In the genomic region with DNA sequence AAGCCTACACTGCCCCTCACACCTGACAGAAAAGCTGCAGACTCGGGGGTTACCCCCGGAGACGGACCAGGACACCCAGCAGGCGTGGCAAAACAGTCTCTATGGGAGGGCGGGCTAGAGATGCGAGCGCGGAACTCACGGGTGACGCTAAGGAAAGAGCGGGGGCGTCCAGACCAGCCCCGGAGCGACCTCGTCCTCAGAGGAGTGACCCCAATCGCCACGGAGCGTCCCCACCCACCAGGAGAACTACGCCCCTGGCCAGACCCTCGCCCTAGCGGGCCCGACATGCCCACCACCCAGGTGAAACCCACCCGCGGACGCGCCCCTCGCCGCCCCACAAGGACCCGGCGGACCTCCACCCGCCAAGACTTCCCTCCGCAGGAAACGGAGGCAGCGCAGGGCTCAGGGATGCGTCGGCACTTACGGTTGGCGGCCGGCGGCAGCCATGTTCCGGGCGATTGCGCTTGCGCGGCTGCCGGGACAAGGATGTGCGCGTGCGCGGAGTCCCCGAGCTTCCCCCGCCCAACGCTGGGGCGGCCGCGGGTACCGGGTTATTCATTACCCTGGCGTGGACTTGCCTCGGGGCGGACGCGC, we compare ENCODE assay signal across 8 cellular contexts. TPM values are rescaled to one million over a fixed set of nuclear protein-coding genes. Genes with fewer than 3 reads are reported as not detected.
DNase-seq lines count a peak whose midpoint lies in the region; ATAC-seq lines count a peak whose summit lies in the region.

A gene (minus strand): TSS at position 462 of the 594 bp plus-strand sequence. CDS start 21,286 bp downstream, outside the sequence.

- peaks cover 18% of the 10 kb centered on the region for H3K36me3 Mint-ChIP-seq in T-helper 2 cell treated with Interferon-gamma antibody and Interleukin-4, amounts not matched to agents 5 μg/mL and 100 μg/mL, for 36 hours (ENCODE audit: low read depth)

- H3K4me1 ChIP-seq in right cardiac atrium (ENCODE audit: control insufficient read depth, insufficient read depth, low read length) (peaks cover 7% of the 10 kb centered on the region), urinary bladder (ENCODE audit: insufficient read depth) (no peaks in the 10 kb centered on the region)

- intact Hi-C loops in right cardiac atrium (cut with DNase I), result loop anchor here in 1 of 4 donors (10.0 kb wide), 1 partner anchor 406 kb away; a partner anchor contains a TSS

- peak; percentile 77 to 85 for ATAC-seq in right cardiac atrium

- under 1% methylated on average over 62 of the region's 62 CpGs for WGBS in right cardiac atrium
- under 1% methylated on average over 62 of the region's 62 CpGs for WGBS in urinary bladder

- peaks cover 51% of the 10 kb centered on the region for H3K9me3 Mint-ChIP-seq in T-helper 2 cell treated with Interferon-gamma antibody and Interleukin-4, amounts not matched to agents 5 μg/mL and 100 μg/mL, for 36 hours

- H3K27ac Mint-ChIP-seq in T-helper 2 cell treated with Interferon-gamma antibody and Interleukin-4, amounts not matched to agents 5 μg/mL and 100 μg/mL, for 36 hours, result peak within 1 kb of the TSS; percentile 76

- peak within 1 kb of the TSS; percentile 90 for H3K4me3 Mint-ChIP-seq in T-helper 2 cell treated with Interferon-gamma antibody and Interleukin-4, amounts not matched to agents 5 μg/mL and 100 μg/mL, for 36 hours

- H3K4me1 Mint-ChIP-seq in T-helper 2 cell treated with Interferon-gamma antibody and Interleukin-4, amounts not matched to agents 5 μg/mL and 100 μg/mL, for 36 hours (ENCODE audit: low read depth), result peaks cover 6% of the 10 kb centered on the region

- H3K27ac ChIP-seq in right cardiac atrium (ENCODE audit: low read length) (peak within 1 kb of the TSS; percentile 73), urinary bladder (ENCODE audit: low read depth) (peak within 1 kb of the TSS; percentile 84)

- peak within 1 kb of the TSS; percentile 68 for H3K4me3 ChIP-seq in right cardiac atrium (ENCODE audit: low read length)
- peak within 1 kb of the TSS; percentile 98 for H3K4me3 ChIP-seq in urinary bladder (ENCODE audit: low read depth, low read length)

- peaks cover 2% of the 10 kb centered on the region for H3K9me3 ChIP-seq in right cardiac atrium (ENCODE audit: control insufficient read depth, low read length)

- no peaks in the 10 kb centered on the region for H3K27me3 ChIP-seq in right cardiac atrium (ENCODE audit: control insufficient read depth, insufficient read depth)

- H3K27me3 Mint-ChIP-seq in T-helper 2 cell treated with Interferon-gamma antibody and Interleukin-4, amounts not matched to agents 5 μg/mL and 100 μg/mL, for 36 hours (ENCODE audit: low read depth), result no peaks in the 10 kb centered on the region

- DNase-seq in EL, result peak; percentile 85
- peak; percentile 81 for DNase-seq in HCEC 1CT
- DNase-seq in NCI-H1105 treated with DMSO at 0.1 percent for 48 hours (lab: John Stamatoyannopoulos, UW), result peak; percentile 64
- DNase-seq in T-helper 2 cell treated with Interferon-gamma antibody and Interleukin-4, amounts not matched to agents 5 μg/mL and 100 μg/mL, for 36 hours (ENCODE audit: low spot score), result peak; percentile 86
- DNase-seq in anterior cingulate cortex (lab: John Stamatoyannopoulos, UW), result peak in 57 of 58 donors; percentile 17 to 89 (median 71)
- DNase-seq in right cardiac atrium, result peak; percentile 91 to 96 (median 94)
- DNase-seq in pulmonary artery endothelial cell (ENCODE audit: low read depth, low spot score), result peak; percentile 26

- H3K36me3 ChIP-seq in urinary bladder (ENCODE audit: insufficient read depth), result peaks cover 2% of the 10 kb centered on the region

RNA-seq across cellular contexts. Expression of the gene that starts here (rescaled TPM):
- total RNA-seq in right cardiac atrium, result 10 to 100 TPM in 2 of 4 donors, 1 to 10 TPM in 2; 7.8 to 10.3 (median 9.6) TPM
- polyA plus RNA-seq in right cardiac atrium, result 4.8 TPM
- total RNA-seq in pulmonary artery endothelial cell, result 10.0 and 12.5 TPM in 2 replicates
- 19.6 TPM for total RNA-seq in urinary bladder
- polyA plus RNA-seq in urinary bladder, result 9.4 TPM

Comparison
In these comparisons a context has a peak if more than half of its experiments do, and no peak if none do; other contexts are left out.
1. Peak in every context shown above with its lines: DNase-seq, ATAC-seq, H3K4me3 ChIP-seq and H3K27ac ChIP-seq.
2. DNase-seq: peak in every context shown above with its lines; median percentile 94 in right cardiac atrium; 86 in T-helper 2 cell treated with Interferon-gamma antibody and Interleukin-4, amounts not matched to agents 5 μg/mL and 100 μg/mL, for 36 hours; 85 in EL; 81 in HCEC 1CT; 71 in anterior cingulate cortex; 64 in NCI-H1105 treated with DMSO at 0.1 percent for 48 hours; 26 in pulmonary artery endothelial cell.